1 cellular context compared by ENCODE assay signal in genomic region chr22:39528681-39529486, GRCh38.
TF ChIP-seq lines count a peak whose summit lies in the region.

No MANE protein-coding gene starts in this region.

TF ChIP-seq in HepG2, 621 proteins besides CTCF, POLR2A, EP300 and RAD21 (continued from another document and continues in another):
- TF ChIP-seq KMT2B (CRISPR knock-in tag; IDR thresholded peaks at IDR 0.05): peak; percentile 52; the same call in 1 of the 2 replicates
- peak; percentile 78; the same call in 1 of the 2 replicates for TF ChIP-seq PCBP1 (IDR thresholded peaks at IDR 0.05; ENCODE audit: borderline replicate concordance, low read depth, low read length)
- no peak for TF ChIP-seq ZBTB7A (CRISPR knock-in tag; IDR thresholded peaks at IDR 0.05)
- TF ChIP-seq FOXO1 (CRISPR knock-in tag; IDR thresholded peaks at IDR 0.05): peak; percentile 73
- TF ChIP-seq ZNF850 (CRISPR knock-in tag; conservative IDR thresholded peaks at IDR 0.05): no peak
- TF ChIP-seq ZNF574 (CRISPR knock-in tag; IDR thresholded peaks at IDR 0.05): peak; percentile 93
- TF ChIP-seq DMTF1 (CRISPR knock-in tag; IDR thresholded peaks at IDR 0.05): no peak
- 0 out of 2 replicates have a peak, but pooled peaks have one; percentile 50 for TF ChIP-seq ZNF720 (CRISPR knock-in tag; IDR thresholded peaks at IDR 0.05)
- peak; percentile 44; the same call in 1 of the 2 replicates for TF ChIP-seq ZNF362 (CRISPR knock-in tag; IDR thresholded peaks at IDR 0.05; ENCODE audit: borderline replicate concordance)
- no peak for TF ChIP-seq TCF7L2 (IDR thresholded peaks at IDR 0.05; ENCODE audit: low read depth, low read length)
- no peak; the same call in 1 of the 2 replicates for TF ChIP-seq HNF4G (IDR thresholded peaks at IDR 0.05; ENCODE audit: borderline replicate concordance, low read depth, low read length)
- TF ChIP-seq HNF4G (CRISPR knock-in tag; IDR thresholded peaks at IDR 0.05; ENCODE audit: borderline replicate concordance, low read depth): peak; percentile 61; the same call in 1 of the 2 replicates
- TF ChIP-seq ATF6 (CRISPR knock-in tag; conservative IDR thresholded peaks at IDR 0.05): no peak
- TF ChIP-seq DNMT1 (CRISPR knock-in tag; IDR thresholded peaks at IDR 0.05): peak; percentile 76; the same call in 1 of the 2 replicates
- TF ChIP-seq ZNF383 (CRISPR knock-in tag; IDR thresholded peaks at IDR 0.05; ENCODE audit: borderline replicate concordance): no peak
- TF ChIP-seq ZGPAT (CRISPR knock-in tag; IDR thresholded peaks at IDR 0.05): peak; percentile 87
- no peak for TF ChIP-seq ZNF747 (CRISPR knock-in tag; IDR thresholded peaks at IDR 0.05; ENCODE audit: borderline replicate concordance)
- TF ChIP-seq ZSCAN29 (CRISPR knock-in tag; conservative IDR thresholded peaks at IDR 0.05): no peak
- no peak for TF ChIP-seq PHF20 (CRISPR knock-in tag; IDR thresholded peaks at IDR 0.05)
- TF ChIP-seq NCOA5 (CRISPR knock-in tag; IDR thresholded peaks at IDR 0.05): no peak
- TF ChIP-seq ZSCAN31 (CRISPR knock-in tag; IDR thresholded peaks at IDR 0.05; ENCODE audit: low read depth): no peak
- peak; percentile 81 for TF ChIP-seq ATF2 (CRISPR knock-in tag; IDR thresholded peaks at IDR 0.05)
- no peak for TF ChIP-seq ZNF484 (CRISPR knock-in tag; IDR thresholded peaks at IDR 0.05; ENCODE audit: borderline replicate concordance, low read depth)
- no peak for TF ChIP-seq KLF11 (CRISPR knock-in tag; IDR thresholded peaks at IDR 0.05)
- no peak for TF ChIP-seq MAFF (IDR thresholded peaks at IDR 0.05; ENCODE audit: low read depth, low read length)
- no peak for TF ChIP-seq GTF2F1 (IDR thresholded peaks at IDR 0.05; ENCODE audit: low read length)
- peak; percentile 90 for TF ChIP-seq SALL1 (CRISPR knock-in tag; IDR thresholded peaks at IDR 0.05)
- TF ChIP-seq MTA1 (CRISPR knock-in tag; IDR thresholded peaks at IDR 0.05; ENCODE audit: borderline replicate concordance): peak; percentile 83; the same call in 1 of the 2 replicates
- TF ChIP-seq JUNB (CRISPR knock-in tag; IDR thresholded peaks at IDR 0.05; ENCODE audit: borderline replicate concordance): no peak
- no peak for TF ChIP-seq CAMTA2 (CRISPR knock-in tag; IDR thresholded peaks at IDR 0.05; ENCODE audit: borderline replicate concordance)
- TF ChIP-seq ZNF678 (CRISPR knock-in tag; IDR thresholded peaks at IDR 0.05): no peak
- TF ChIP-seq ZNF224 (CRISPR knock-in tag; IDR thresholded peaks at IDR 0.05): no peak
- TF ChIP-seq DMAP1 (CRISPR knock-in tag; IDR thresholded peaks at IDR 0.05): no peak
- no peak for TF ChIP-seq PLSCR1 (CRISPR knock-in tag; IDR thresholded peaks at IDR 0.05; ENCODE audit: borderline replicate concordance)
- TF ChIP-seq ZNF558 (CRISPR knock-in tag; IDR thresholded peaks at IDR 0.05; ENCODE audit: borderline replicate concordance): no peak
- no peak for TF ChIP-seq MLXIP (CRISPR knock-in tag; IDR thresholded peaks at IDR 0.05; ENCODE audit: borderline replicate concordance)
- no peak for TF ChIP-seq ZNF557 (CRISPR knock-in tag; IDR thresholded peaks at IDR 0.05)
- 0 out of 2 replicates have a peak, but pooled peaks have one; percentile 54 for TF ChIP-seq DNMT3B (CRISPR knock-in tag; conservative IDR thresholded peaks at IDR 0.05)
- TF ChIP-seq CENPBD1 (CRISPR knock-in tag; IDR thresholded peaks at IDR 0.05; ENCODE audit: borderline replicate concordance, low read depth): no peak
- peak; percentile 94 for TF ChIP-seq TARDBP (CRISPR knock-in tag; IDR thresholded peaks at IDR 0.05)
- 0 out of 2 replicates have a peak, but pooled peaks have one; percentile 13 for TF ChIP-seq HMG20A (CRISPR knock-in tag; IDR thresholded peaks at IDR 0.05; ENCODE audit: borderline replicate concordance)
- TF ChIP-seq POLR2G (IDR thresholded peaks at IDR 0.05; ENCODE audit: low read depth, low read length): peak; percentile 70
- TF ChIP-seq POGK (CRISPR knock-in tag; conservative IDR thresholded peaks at IDR 0.05): peak; percentile 93
- peak; percentile 91 for TF ChIP-seq ZKSCAN8 (CRISPR knock-in tag; IDR thresholded peaks at IDR 0.05; ENCODE audit: borderline replicate concordance)
- no peak for TF ChIP-seq CSRNP1 (CRISPR knock-in tag; IDR thresholded peaks at IDR 0.05)
